31 cellular contexts compared by ENCODE assay signal in genomic region chr10:30300728-30301127, GRCh38. TPM values are rescaled to one million over a fixed set of nuclear protein-coding genes. Genes with fewer than 3 reads are reported as not detected.
DNase-seq lines count a peak whose midpoint lies in the region; ATAC-seq, FAIRE-seq and TF ChIP-seq lines count a peak whose summit lies in the region.
"Had no signal": no experiment of that assay in that cellular context is flagged by ENCODE, and none has a peak within 500 bp of the region (broad histone marks: within the 10 kb centered on the region; RNA-seq: fewer than 3 reads in every experiment).

No MANE protein-coding gene starts in this region.

- no peak for TF ChIP-seq EP300 in HepG2 (IDR thresholded peaks at IDR 0.05; ENCODE audit: low read depth in 2 of 2, low read length in 2 of 2)
- no peak for TF ChIP-seq EP300 in HepG2 (CRISPR knock-in tag; IDR thresholded peaks at IDR 0.05; ENCODE audit: borderline replicate concordance)
- TF ChIP-seq EP300 in K562 (IDR thresholded peaks at IDR 0.05; ENCODE audit: low read length): no peak

- no TSS peak for BruUV-seq in HepG2 (replicated peaks; lab: Mats Ljungman, UMichigan)
- BruUV-seq in K562 (replicated peaks; lab: Mats Ljungman, UMichigan): no TSS peak

- H3K9ac ChIP-seq in HepG2 (ENCODE audit: insufficient read depth, low read depth, low read length) (no peak overlapping the region), K562 (ENCODE audit: insufficient read depth in 1 of 2, low read depth in 2 of 2, low read length in 2 of 2) (no peak overlapping the region)
- H3K9ac ChIP-seq: BLaER1; BLaER1 treated with 17β-estradiol and CSF1 and Interleukin-3, amounts not matched to agents 10 nM and 100 nM had no signal

- 56% methylated on average over 1 of the region's 1 CpG for WGBS in HepG2 (ENCODE audit: low lambda C conversion rate)
- WGBS in right lobe of liver (ENCODE audit: insufficient coverage, low coverage, low lambda C conversion rate, missing lambda C conversion rate): 78% methylated on average over 1 of the region's 1 CpG
- 15% methylated on average over 1 of the region's 1 CpG for WGBS in K562 (ENCODE audit: insufficient coverage, low coverage, missing lambda C conversion rate)

- TF ChIP-seq RAD21 in HepG2 (CRISPR knock-in tag; IDR thresholded peaks at IDR 0.05) (no peak), K562 (CRISPR knock-in tag; conservative IDR thresholded peaks at IDR 0.05 in 1 of 2, IDR thresholded peaks at IDR 0.05 in 1 of 2) (no peak)

- DNase-seq in HepG2 (ENCODE audit: low spot score) (no peak), right lobe of liver (no peak), K562 (ENCODE audit: extremely low read depth in 1 of 4, low spot score in 3 of 4) (no peak)
- no peak for DNase-seq in effector memory CD4-positive, alpha-beta T cell
- DNase-seq: 8988T; ACHN; AML-193; BE2C; C1 segment of cervical spinal cord; Caco-2; Calu3; CD4-positive, alpha-beta memory T cell; CD4-positive, alpha-beta T cell; CD4-positive, CD25-positive, alpha-beta regulatory T cell; CD8-positive, alpha-beta memory T cell; CD8-positive, alpha-beta T cell; COR-L47; DMS 273 treated with DMSO at 0.1 percent for 48 hours; DMS153; DMS53; DMS79; DMS79 treated with DMSO at 0.1 percent for 48 hours; DND-41; EL had no signal

- H3K9me3 ChIP-seq in HepG2 (ENCODE audit: low read length) (peaks cover 17% of the 10 kb centered on the region; the same call in 1 of the 2 replicates), right lobe of liver (no peaks in the 10 kb centered on the region), K562 (replicated peaks; ENCODE audit: control insufficient read depth, insufficient read depth, low read depth, low read length) (no peaks in the 10 kb centered on the region)
- no peaks in the 10 kb centered on the region for H3K9me3 ChIP-seq in effector memory CD4-positive, alpha-beta T cell (ENCODE audit: control insufficient read depth, low read length)
- H3K9me3 ChIP-seq: BE2C had no signal

- H3K4me1 ChIP-seq in HepG2 (ENCODE audit: insufficient read depth, low read length) (no peaks in the 10 kb centered on the region), right lobe of liver (no peaks in the 10 kb centered on the region), K562 (replicated peaks in 1 of 2; ENCODE audit: control insufficient read depth in 2 of 2, insufficient read depth in 2 of 2, low read length in 2 of 2) (no peaks in the 10 kb centered on the region)
- no peaks in the 10 kb centered on the region for H3K4me1 ChIP-seq in effector memory CD4-positive, alpha-beta T cell (ENCODE audit: control insufficient read depth, insufficient read depth, low read length, poor library complexity, severe bottlenecking)
- H3K4me1 ChIP-seq: A549; BE2C; BLaER1; BLaER1 treated with 17β-estradiol and CSF1 and Interleukin-3, amounts not matched to agents 10 nM and 100 nM; Caco-2 had no signal

- CTCF ChIA-PET in HepG2 (lab: Yijun Ruan, JAX; ENCODE audit: low intra/inter-chr PET ratio, low total read pairs): no interaction called here
- CTCF ChIA-PET in K562 (lab: Yijun Ruan, JAX; ENCODE audit: low intra/inter-chr PET ratio): no interaction called here

- H4K20me1 ChIP-seq in HepG2 (ENCODE audit: insufficient read depth, low read length) (no peaks in the 10 kb centered on the region), K562 (replicated peaks; ENCODE audit: control insufficient read depth, insufficient read depth, low read length) (no peaks in the 10 kb centered on the region)
- H4K20me1 ChIP-seq: BLaER1; BLaER1 treated with 17β-estradiol and CSF1 and Interleukin-3, amounts not matched to agents 10 nM and 100 nM had no signal

- ATAC-seq in HepG2 (no peak), right lobe of liver (no peak), K562 (no peak)
- ATAC-seq: A549; CD8-positive, alpha-beta T cell had no signal

- TF ChIP-seq POLR2A in HepG2 (IDR thresholded peaks at IDR 0.05; ENCODE audit: insufficient read depth in 1 of 2, low read depth in 2 of 2, low read length in 2 of 2): no peak
- TF ChIP-seq POLR2A in right lobe of liver (IDR thresholded peaks at IDR 0.05): no peak
- no peak for TF ChIP-seq POLR2A in K562 (conservative IDR thresholded peaks at IDR 0.05)

- intact Hi-C loops in HepG2 (cut with micrococcal nuclease; ENCODE audit: unreplicated experiment) (no loop called here), right lobe of liver (cut with DNase I) (no loop called here), K562 (cut with micrococcal nuclease) (no loop called here)

- no peaks in the 10 kb centered on the region for H3K79me2 ChIP-seq in HepG2 (ENCODE audit: insufficient read depth, low read length)
- H3K79me2 ChIP-seq in K562 (ENCODE audit: control insufficient read depth, insufficient read depth, low read length): no peaks in the 10 kb centered on the region

- H3K27ac ChIP-seq in HepG2 (ENCODE audit: extremely low read length, insufficient read depth, low read length): no peak overlapping the region
- no peak overlapping the region for H3K27ac ChIP-seq in right lobe of liver
- no peak overlapping the region for H3K27ac ChIP-seq in K562 (ENCODE audit: extremely low read depth, low read depth, low read length)
- no peak overlapping the region for H3K27ac ChIP-seq in effector memory CD4-positive, alpha-beta T cell (ENCODE audit: insufficient read depth, low read length, poor library complexity, severe bottlenecking)
- H3K27ac ChIP-seq: 22Rv1; A549; BLaER1; BLaER1 treated with 17β-estradiol and CSF1 and Interleukin-3, amounts not matched to agents 10 nM and 100 nM; C4-2B had no signal

- H3K4me3 ChIP-seq in HepG2 (replicated peaks in 1 of 3; ENCODE audit: insufficient read depth in 1 of 3, low read depth in 2 of 3, low read length in 3 of 3) (no peak overlapping the region), right lobe of liver (no peak overlapping the region), K562 (no peak overlapping the region)
- H3K4me3 ChIP-seq in effector memory CD4-positive, alpha-beta T cell (ENCODE audit: insufficient read depth, low read depth, low read length, poor library complexity, severe bottlenecking): no peak overlapping the region
- H3K4me3 ChIP-seq: A549; BLaER1; BLaER1 treated with 17β-estradiol and CSF1 and Interleukin-3, amounts not matched to agents 10 nM and 100 nM had no signal

- no peak for FAIRE-seq in HepG2 (lab: Jason Lieb, UNC)
- FAIRE-seq in K562 (lab: Jason Lieb, UNC): no peak
- FAIRE-seq: A204.1, A549, D721Med had no signal

- H3K4me2 ChIP-seq in HepG2 (ENCODE audit: low read depth, low read length): no peak overlapping the region
- H3K4me2 ChIP-seq in K562 (ENCODE audit: insufficient read depth, low read length): no peak overlapping the region
- H3K4me2 ChIP-seq: A549; BLaER1; BLaER1 treated with 17β-estradiol and CSF1 and Interleukin-3, amounts not matched to agents 10 nM and 100 nM had no signal

- H3K27me3 ChIP-seq in HepG2 (ENCODE audit: control insufficient read depth in 1 of 2, insufficient read depth in 2 of 2, low read length in 2 of 2) (no peaks in the 10 kb centered on the region), right lobe of liver (no peaks in the 10 kb centered on the region), K562 (ENCODE audit: control insufficient read depth in 2 of 2, insufficient read depth in 2 of 2, low read length in 2 of 2) (peaks cover 0 to 1% of the 10 kb centered on the region in 2 experiments; a peak in 1 of 5 replicates)
- H3K27me3 ChIP-seq in effector memory CD4-positive, alpha-beta T cell (replicated peaks; ENCODE audit: control insufficient read depth, insufficient read depth, low read length, poor library complexity, severe bottlenecking): no peaks in the 10 kb centered on the region
- H3K27me3 ChIP-seq: BE2C; BLaER1; BLaER1 treated with 17β-estradiol and CSF1 and Interleukin-3, amounts not matched to agents 10 nM and 100 nM had no signal

- in situ Hi-C loops in HepG2 (cut with HindIII; ENCODE audit: extremely low pct_ligation_motif_present, low pct_unique_long_range_greater_than_20kb) (no loop called here), K562 (cut with MboI) (no loop called here)

- H2AFZ ChIP-seq in HepG2 (ENCODE audit: low read length): no peak overlapping the region
- no peak overlapping the region for H2AFZ ChIP-seq in K562 (ENCODE audit: low read depth, low read length)

- no peaks in the 10 kb centered on the region for H3K9me1 ChIP-seq in K562 (ENCODE audit: control insufficient read depth, insufficient read depth, low read length)

- POLR2A ChIA-PET in HepG2 (lab: Yijun Ruan, JAX) (no interaction called here), K562 (lab: Yijun Ruan, JAX) (interaction anchor here (0.6 kb wide), 1 partner anchor 14 kb away, joined by 3 read pairs; no protein-coding TSS in a partner anchor)

- no peaks in the 10 kb centered on the region for H3K36me3 ChIP-seq in HepG2 (replicated peaks in 1 of 2; ENCODE audit: control insufficient read depth in 1 of 2, insufficient read depth in 2 of 2, low read length in 2 of 2)
- no peaks in the 10 kb centered on the region for H3K36me3 ChIP-seq in right lobe of liver
- no peaks in the 10 kb centered on the region for H3K36me3 ChIP-seq in K562 (ENCODE audit: control insufficient read depth, insufficient read depth, low read length)
- no peaks in the 10 kb centered on the region for H3K36me3 ChIP-seq in effector memory CD4-positive, alpha-beta T cell (ENCODE audit: control insufficient read depth, insufficient read depth, low read length)
- H3K36me3 ChIP-seq: BE2C had no signal

- TF ChIP-seq CTCF in HepG2 (CRISPR knock-in tag; IDR thresholded peaks at IDR 0.05) (no peak), right lobe of liver (IDR thresholded peaks at IDR 0.05) (no peak), K562 (IDR thresholded peaks at IDR 0.05 in 2 of 3, conservative IDR thresholded peaks at IDR 0.05 in 1 of 3; ENCODE audit: insufficient read depth in 2 of 3, low read depth in 1 of 3, low read length in 3 of 3) (no peak)

RNA-seq across cellular contexts. Expression of gene MTPAP, which starts 48.4 kb away (rescaled TPM):
- 31.0 and 42.4 TPM in 2 replicates for total RNA-seq in HepG2 (2016; rRNA removed; fragmentation: Illumina TruSeq; extraction: Trizol)
- total RNA-seq in HepG2 (2016; cell fraction: cytosol; rRNA removed; fragmentation: Illumina TruSeq; extraction: Trizol; ENCODE audit: low read depth): 19.8 and 20.0 TPM in 2 replicates
- total RNA-seq in HepG2 (2016; cell fraction: insoluble cytoplasmic fraction; rRNA removed; fragmentation: Illumina TruSeq; extraction: Trizol): 33.3 and 39.6 TPM in 2 replicates
- total RNA-seq in HepG2 (2016; cell fraction: membrane; rRNA removed; fragmentation: Illumina TruSeq; extraction: Trizol): 40.8 and 45.4 TPM in 2 replicates
- 24.1 and 24.9 TPM in 2 replicates for total RNA-seq in HepG2 (2016; cell fraction: nucleus; rRNA removed; fragmentation: Illumina TruSeq; extraction: Trizol)
- polyA plus RNA-seq in HepG2 (2011; rRNA removed): 9.4 and 10.0 TPM in 2 replicates
- 3.6 and 5.5 TPM in 2 replicates for polyA plus RNA-seq in HepG2 (2011; cell fraction: cytosol; rRNA removed)
- 4.6 and 6.1 TPM in 2 replicates for polyA plus RNA-seq in HepG2 (2011; cell fraction: nucleus; rRNA removed)
- 13.2 and 15.9 TPM in 2 replicates for polyA plus RNA-seq in HepG2 (2012)
- polyA plus RNA-seq in HepG2 (2016; cell fraction: cytosol; fragmentation: Illumina TruSeq; extraction: Trizol; ENCODE audit: low read depth): 7.6 and 8.0 TPM in 2 replicates
- 20.6 and 21.5 TPM in 2 replicates for polyA plus RNA-seq in HepG2 (2016; cell fraction: insoluble cytoplasmic fraction; fragmentation: Illumina TruSeq; extraction: Trizol; ENCODE audit: low read depth)
- 11.0 TPM in 2 replicates for polyA plus RNA-seq in HepG2 (2016; cell fraction: membrane; fragmentation: Illumina TruSeq; extraction: Trizol; ENCODE audit: low read depth)
- 26.2 and 26.7 TPM in 2 replicates for polyA plus RNA-seq in HepG2 (2016; cell fraction: nucleus; fragmentation: Illumina TruSeq; extraction: Trizol; ENCODE audit: insufficient read depth, low read depth)
- 1.9 and 8.7 TPM in 2 replicates for polyA minus RNA-seq in HepG2 (2011; rRNA and poly(A)+ RNA removed; ENCODE audit: low replicate concordance)
- polyA minus RNA-seq in HepG2 (2011; cell fraction: cytosol; rRNA and poly(A)+ RNA removed): 8.4 and 9.1 TPM in 2 replicates
- polyA minus RNA-seq in HepG2 (2011; cell fraction: nucleus; rRNA and poly(A)+ RNA removed): 9.8 and 14.2 TPM in 2 replicates
- total RNA-seq in right lobe of liver: 10 to 100 TPM in 4 of 6 experiments, 1 to 10 TPM in 2; 7.6 to 13.9 (median 11.9) TPM
- 36.5 and 101 TPM in 2 replicates for total RNA-seq in K562 (2011; cell fraction: chromatin; rRNA removed; ENCODE audit: low replicate concordance)
- 15.0 and 17.2 TPM in 2 replicates for total RNA-seq in K562 (2011; cell fraction: nucleolus; rRNA removed)
- 32.3 and 33.9 TPM in 2 replicates for total RNA-seq in K562 (2011; cell fraction: nucleoplasm; rRNA removed)
- total RNA-seq in K562 (2014; rRNA removed): 11.8 and 12.0 TPM in 2 replicates
- total RNA-seq in K562 (2014; rRNA removed; fragmentation: Illumina TruSeq; extraction: Trizol): 31.6 and 36.4 TPM in 2 replicates
- 20.6 and 22.6 TPM in 2 replicates for total RNA-seq in K562 (2015; rRNA removed; fragmentation: Illumina TruSeq; extraction: Trizol)
- 36.9 and 37.8 TPM in 2 replicates for total RNA-seq in K562 (2021)
- polyA plus RNA-seq in K562 (2011; rRNA removed): 20.0 and 21.8 TPM in 2 replicates
- 4.1 and 7.3 TPM in 2 replicates for polyA plus RNA-seq in K562 (2011; cell fraction: cytosol; rRNA removed)
- 10.9 and 17.6 TPM in 2 replicates for polyA plus RNA-seq in K562 (2011; cell fraction: nucleus; rRNA removed)
- 12.8 and 16.3 TPM in 2 replicates for polyA plus RNA-seq in K562 (2012)
- 26.9 and 28.9 TPM in 2 replicates for polyA plus RNA-seq in K562 (2014; fragmentation: Illumina TruSeq; extraction: Trizol)
- polyA plus RNA-seq in K562 (2014; fragmentation: Nextera tagmentation; extraction: Ambion mirVana): 10 to 100 TPM; 48.0 to 67.6 TPM
- 15.1 and 16.2 TPM in 2 replicates for polyA plus RNA-seq in K562 (2014; rRNA removed)
- polyA minus RNA-seq in K562 (2011; rRNA and poly(A)+ RNA removed): 19.8 and 28.5 TPM in 2 replicates
- 6.2 and 11.0 TPM in 2 replicates for polyA minus RNA-seq in K562 (2011; cell fraction: cytosol; rRNA and poly(A)+ RNA removed)
- 5.7 and 19.2 TPM in 2 replicates for polyA minus RNA-seq in K562 (2011; cell fraction: nucleus; rRNA and poly(A)+ RNA removed)

Comparison
In these comparisons a context has a peak if more than half of its experiments do, and no peak if none do; other contexts are left out.
1. Of the 241 proteins assayed by ChIP-seq in both HepG2 and K562: peak only in HepG2: none; only in K562: none; in both: ZFP1; in neither: 240.